ENCODE assay signal across 8 cellular contexts in genomic region chr16:89657442-89658220, GRCh38. TPM values are rescaled to one million over a fixed set of nuclear protein-coding genes. Genes with fewer than 3 reads are reported as not detected.
DNase-seq lines count a peak whose midpoint lies in the region; ATAC-seq and TF ChIP-seq lines count a peak whose summit lies in the region.

Gene CHMP1A (minus strand): TSS chr16:89657708. CDS start chr16:89657588, 120 bp downstream.
Gene SPATA33 (plus strand): TSS chr16:89657836. CDS start chr16:89657912, 76 bp downstream.

- peak; percentile 91 for DNase-seq in ELR (ENCODE audit: low read depth)
- peak; percentile 75 for DNase-seq in GOT3 (lab: John Stamatoyannopoulos, UW)
- peak; percentile 82 for DNase-seq in LHCN-M2 (ENCODE audit: low read depth)
- DNase-seq in SHP77 treated with DMSO at 0.1 percent for 48 hours (lab: John Stamatoyannopoulos, UW) = peak; percentile 38
- DNase-seq in activated gamma-delta T cell (lab: John Stamatoyannopoulos, UW) = peak; percentile 92
- DNase-seq in foreskin keratinocyte = peak; percentile 69 to 80
- peak; percentile 63 for DNase-seq in stromal cell of bone marrow (ENCODE audit: low read depth)

- H3K9me3 ChIP-seq in neuron (ENCODE audit: low read length) = peaks cover 3% of the 10 kb centered on the region

- H3K4me3 ChIP-seq in neuron (ENCODE audit: low read length) = peak within 1 kb of the TSS; percentile 92

- peak within 1 kb of the TSS; percentile 77 for H2AFZ ChIP-seq in neuron (ENCODE audit: low read depth, low read length)

- peaks cover 40% of the 10 kb centered on the region for H3K36me3 ChIP-seq in neuron (ENCODE audit: insufficient read depth, low read length)

- TF ChIP-seq CTCF in foreskin keratinocyte (conservative IDR thresholded peaks at IDR 0.05) = no peak

- ATAC-seq in foreskin keratinocyte = peak; percentile 85

- H3K4me1 ChIP-seq in foreskin keratinocyte (peaks cover 7% of the 10 kb centered on the region), neuron (ENCODE audit: insufficient read depth, low read length) (peaks cover 13% of the 10 kb centered on the region)

- peak within 1 kb of the TSS; percentile 76 for H3K27ac ChIP-seq in foreskin keratinocyte

- H3K27me3 ChIP-seq in foreskin keratinocyte (no peaks in the 10 kb centered on the region), neuron (ENCODE audit: insufficient read depth, low read length) (no peaks in the 10 kb centered on the region)

RNA-seq across cellular contexts. Expression of gene CHMP1A, which starts in this region (rescaled TPM):
- total RNA-seq in LHCN-M2 (2014; rRNA removed) = 97.0 and 107 TPM in 2 replicates
- polyA plus RNA-seq in LHCN-M2 (2012) = 84.9 TPM
- total RNA-seq in foreskin keratinocyte = 82.1 and 86.2 TPM in 2 replicates
- polyA plus RNA-seq in foreskin keratinocyte = 80.2 and 84.1 TPM in 2 replicates

RNA-seq across cellular contexts. Expression of gene SPATA33, which starts in this region (rescaled TPM):
- total RNA-seq in LHCN-M2 (2014; rRNA removed) (10.7 and 10.9 TPM in 2 replicates), foreskin keratinocyte (10.6 and 11.8 TPM in 2 replicates)
- 8.7 TPM for polyA plus RNA-seq in LHCN-M2 (2012)
- polyA plus RNA-seq in foreskin keratinocyte = 15.0 and 16.0 TPM in 2 replicates

Comparison
In these comparisons a context has a peak if more than half of its experiments do, and no peak if none do; other contexts are left out.
1. Peak in every context shown above with its lines: DNase-seq, ATAC-seq, H3K4me3 ChIP-seq and H3K27ac ChIP-seq.
2. DNase-seq: peak in every context shown above with its lines; median percentile 92 in activated gamma-delta T cell; 91 in ELR; 82 in LHCN-M2; 75 in GOT3; 74 in foreskin keratinocyte; 63 in stromal cell of bone marrow; 38 in SHP77 treated with DMSO at 0.1 percent for 48 hours.